ENCODE assay signal across 21 cellular contexts in the genomic region with DNA sequence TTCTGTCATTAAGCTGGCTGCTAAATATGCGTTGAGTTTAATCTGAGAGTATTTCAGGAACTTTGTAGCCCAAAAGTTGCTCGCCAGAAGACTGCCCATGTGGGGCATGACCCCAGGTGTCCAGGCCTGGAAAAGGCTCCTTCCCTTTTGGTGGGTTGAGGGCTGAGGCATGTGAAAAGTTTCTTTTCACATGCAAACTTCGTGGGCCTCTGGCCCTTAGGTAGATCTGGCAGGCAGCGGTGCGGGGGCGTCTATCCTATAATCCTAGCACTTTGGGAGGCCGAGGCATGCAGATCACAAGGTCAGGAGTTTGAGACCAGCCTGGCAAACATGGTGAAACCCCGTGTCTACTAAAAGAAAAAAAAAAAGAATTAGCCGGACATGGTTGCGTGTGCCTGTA.
"Had no signal": no experiment of that assay in that cellular context is flagged by ENCODE, and none has a peak within 500 bp of the region (broad histone marks: within the 10 kb centered on the region; RNA-seq: fewer than 3 reads in every experiment).

No MANE protein-coding gene starts in this region.

- H3K27ac Mint-ChIP-seq: activated B cell treated with CpG ODN at 0.5 μM for 24 hours; activated T-helper 1 cell treated with anti-CD3 and anti-CD28 coated beads, Interleukin-12 subunit alpha, Interleukin-12 subunit beta, Interleukin-2, Interleukin-4 antibody, amounts not matched to agents 30 ng/mL and 10 ng/mL and 1 ng/mL, durations not matched to agents 14 hours and 24 hours and 36 hours had no signal

- H3K4me1 Mint-ChIP-seq: activated B cell treated with CpG ODN at 0.5 μM for 24 hours; activated CD4-positive, alpha-beta T cell treated with anti-CD3 and anti-CD28 coated beads for 36 hours; immature natural killer cell had no signal

- DNase-seq: activated B cell treated with CpG ODN at 0.5 μM for 24 hours; activated CD4-positive, alpha-beta T cell treated with anti-CD3 and anti-CD28 coated beads for 36 hours; activated CD4-positive, alpha-beta T cell treated with anti-CD3 and anti-CD28 coated beads, Interleukin-2, amount 50 U/mL, for 4 hours; activated CD8-positive, alpha-beta memory T cell treated with anti-CD3 and anti-CD28 coated beads, Interleukin-2, amount 50 U/mL, for 48 hours; activated naive CD4-positive, alpha-beta T cell treated with Interleukin-2 at 50 U/mL for 16 hours; glutamatergic neuron; immature natural killer cell; lower lobe of right lung; mesendoderm; naive thymus-derived CD4-positive, alpha-beta T cell; psoas muscle; stimulated activated CD4-positive, alpha-beta T cell treated with anti-CD3 and anti-CD28 coated beads, Interleukin-1b, Interleukin-23, amount 100 ng/mL, for 48 hours; T-helper 9 cell; testis; trophoblast cell had no signal

- H3K27me3 Mint-ChIP-seq: activated B cell treated with CpG ODN at 0.5 μM for 24 hours; activated CD4-positive, alpha-beta T cell treated with anti-CD3 and anti-CD28 coated beads for 36 hours; naive thymus-derived CD4-positive, alpha-beta T cell had no signal

- H3K9me3 ChIP-seq: lower lobe of right lung, ovary, psoas muscle, right atrium auricular region, testis, vagina had no signal

- ATAC-seq: activated CD4-positive, alpha-beta T cell treated with anti-CD3 and anti-CD28 coated beads for 36 hours; left lobe of liver; lower lobe of right lung; naive thymus-derived CD4-positive, alpha-beta T cell; SK-N-SH treated with all-trans-retinoic acid at 6 μM for 48 hours had no signal

- H3K9me3 Mint-ChIP-seq: activated B cell treated with CpG ODN at 0.5 μM for 24 hours; activated T-helper 1 cell treated with anti-CD3 and anti-CD28 coated beads, Interleukin-12 subunit alpha, Interleukin-12 subunit beta, Interleukin-2, Interleukin-4 antibody, amounts not matched to agents 30 ng/mL and 10 ng/mL and 1 ng/mL, durations not matched to agents 14 hours and 24 hours and 36 hours; immature natural killer cell; naive thymus-derived CD4-positive, alpha-beta T cell had no signal

- H3K4me3 Mint-ChIP-seq: activated B cell treated with CpG ODN at 0.5 μM for 24 hours; activated CD4-positive, alpha-beta T cell treated with anti-CD3 and anti-CD28 coated beads for 36 hours; activated T-helper 1 cell treated with anti-CD3 and anti-CD28 coated beads, Interleukin-12 subunit alpha, Interleukin-12 subunit beta, Interleukin-2, Interleukin-4 antibody, amounts not matched to agents 30 ng/mL and 10 ng/mL and 1 ng/mL, durations not matched to agents 14 hours and 24 hours and 36 hours; immature natural killer cell; naive thymus-derived CD4-positive, alpha-beta T cell had no signal
